In genomic region chr7:24718431-24718831, GRCh38 we compare ENCODE assay signal across 21 cellular contexts. TPM values are rescaled to one million over a fixed set of nuclear protein-coding genes. Genes with fewer than 3 reads are reported as not detected.
DNase-seq lines count a peak whose midpoint lies in the region; ATAC-seq and TF ChIP-seq lines count a peak whose summit lies in the region.
"Had no signal": no experiment of that assay in that cellular context is flagged by ENCODE, and none has a peak within 500 bp of the region (broad histone marks: within the 10 kb centered on the region; RNA-seq: fewer than 3 reads in every experiment).

No MANE protein-coding gene starts in this region.

- no peak overlapping the region for H3K4me3 Mint-ChIP-seq in endodermal cell
- H3K4me3 Mint-ChIP-seq: activated CD4-positive, alpha-beta T cell treated with anti-CD3 and anti-CD28 coated beads for 36 hours; activated naive CD4-positive, alpha-beta T cell treated with anti-CD3 and anti-CD28 coated beads, Interleukin-2, amount 10 ng/mL, durations not matched to agents 7 days and 5 days had no signal

- peaks cover 2% of the 10 kb centered on the region for H3K36me3 Mint-ChIP-seq in endodermal cell (ENCODE audit: low read depth)
- H3K36me3 Mint-ChIP-seq: activated naive CD4-positive, alpha-beta T cell treated with anti-CD3 and anti-CD28 coated beads, Interleukin-2, amount 10 ng/mL, durations not matched to agents 7 days and 5 days; naive thymus-derived CD8-positive, alpha-beta T cell had no signal

- H3K27ac Mint-ChIP-seq in endodermal cell = no peak overlapping the region
- H3K27ac Mint-ChIP-seq: activated CD4-positive, alpha-beta T cell treated with anti-CD3 and anti-CD28 coated beads for 36 hours had no signal

- H3K36me3 ChIP-seq in right atrium auricular region = no peaks in the 10 kb centered on the region
- H3K36me3 ChIP-seq in heart left ventricle = peaks cover 0 to 4% (median 0%) of the 10 kb centered on the region in 9 donors
- H3K36me3 ChIP-seq in Karpas-422 (ENCODE audit: insufficient read depth, low read length) = no peaks in the 10 kb centered on the region; the same call in 1 of the 2 replicates
- H3K36me3 ChIP-seq in endodermal cell (ENCODE audit: control insufficient read depth, insufficient read depth, low read length) = no peaks in the 10 kb centered on the region
- peaks cover 0 to 5% of the 10 kb centered on the region in 2 donors for H3K36me3 ChIP-seq in psoas muscle (ENCODE audit: insufficient read depth in 1 of 2, low read depth in 1 of 2)
- H3K36me3 ChIP-seq: BE2C, ovary, transverse colon had no signal

- H3K9ac ChIP-seq in Karpas-422 (ENCODE audit: low read length) (peak overlapping the region; percentile 17; the same call in 1 of the 2 replicates), endodermal cell (ENCODE audit: extremely low read depth, low read length, poor library complexity, severe bottlenecking) (no peak overlapping the region)

- WGBS in heart left ventricle, 4 donors = 77 to 88% (median 82%) methylated on average over 3 to 5 of the region's 5 CpGs
- WGBS in endodermal cell (ENCODE audit: insufficient coverage in 1 of 2, insufficient read length in 1 of 2), 2 experiments = 80 to 88% methylated on average over 5 of the region's 5 CpGs
- 79 to 93% (median 88%) methylated on average over 5 of the region's 5 CpGs for WGBS in psoas muscle, 3 donors

- peaks cover 1% of the 10 kb centered on the region for H3K27me3 Mint-ChIP-seq in endodermal cell (ENCODE audit: insufficient read depth)

- H3K4me1 Mint-ChIP-seq in endodermal cell = peaks cover 36% of the 10 kb centered on the region

- H3K9me3 Mint-ChIP-seq in endodermal cell = peaks cover 1% of the 10 kb centered on the region
- H3K9me3 Mint-ChIP-seq: activated naive CD4-positive, alpha-beta T cell treated with anti-CD3 and anti-CD28 coated beads, Interleukin-2, amount 10 ng/mL, durations not matched to agents 7 days and 5 days; naive thymus-derived CD8-positive, alpha-beta T cell had no signal

- H3K79me2 ChIP-seq in Karpas-422 (ENCODE audit: low read length) = no peaks in the 10 kb centered on the region

- H3K9me3 ChIP-seq in right atrium auricular region (no peaks in the 10 kb centered on the region), heart left ventricle (no peaks in the 10 kb centered on the region), Karpas-422 (ENCODE audit: low read length) (no peaks in the 10 kb centered on the region), endodermal cell (ENCODE audit: control insufficient read depth, low read length) (peaks cover 4% of the 10 kb centered on the region), psoas muscle (no peaks in the 10 kb centered on the region)
- H3K9me3 ChIP-seq: BE2C, ovary, transverse colon had no signal

- TF ChIP-seq CTCF in right atrium auricular region (IDR thresholded peaks at IDR 0.05) = no peak
- no peak for TF ChIP-seq CTCF in heart left ventricle (IDR thresholded peaks at IDR 0.05)
- TF ChIP-seq CTCF in endodermal cell (conservative IDR thresholded peaks at IDR 0.05) = no peak
- TF ChIP-seq CTCF in psoas muscle (IDR thresholded peaks at IDR 0.05) = no peak

- H3K27me3 ChIP-seq in right atrium auricular region (no peaks in the 10 kb centered on the region), heart left ventricle (no peaks in the 10 kb centered on the region), Karpas-422 (ENCODE audit: low read length) (no peaks in the 10 kb centered on the region), endodermal cell (ENCODE audit: control insufficient read depth, insufficient read depth, low read length, poor library complexity, severe bottlenecking) (no peaks in the 10 kb centered on the region), psoas muscle (ENCODE audit: insufficient read depth in 3 of 3, low read length in 2 of 3) (no peaks in the 10 kb centered on the region)
- H3K27me3 ChIP-seq: BE2C, ovary, transverse colon had no signal

- no peaks in the 10 kb centered on the region for H4K20me1 ChIP-seq in Karpas-422 (ENCODE audit: insufficient read depth, low read depth, low read length)

- no peak for ATAC-seq in heart left ventricle
- no peak for ATAC-seq in psoas muscle
- ATAC-seq: activated CD4-positive, alpha-beta T cell treated with anti-CD3 and anti-CD28 coated beads for 36 hours; right cardiac atrium had no signal

- no peak for TF ChIP-seq POLR2A in heart left ventricle (IDR thresholded peaks at IDR 0.05)

- DNase-seq in right atrium auricular region (ENCODE audit: low spot score) = peak; percentile 40
- no peak for DNase-seq in heart left ventricle
- DNase-seq in Karpas-422 = no peak
- DNase-seq in endodermal cell = peak; percentile 40
- no peak for DNase-seq in DMS 273 treated with DMSO at 0.1 percent for 48 hours (lab: John Stamatoyannopoulos, UW)
- no peak for DNase-seq in NCI-H2107 treated with DMSO at 0.1 percent for 48 hours (lab: John Stamatoyannopoulos, UW; ENCODE audit: unreplicated experiment)
- DNase-seq in NCI-H526 (lab: John Stamatoyannopoulos, UW) = no peak
- DNase-seq in psoas muscle = no peak
- DNase-seq: activated CD4-positive, alpha-beta T cell treated with anti-CD3 and anti-CD28 coated beads for 36 hours; activated naive CD4-positive, alpha-beta T cell treated with anti-CD3 and anti-CD28 coated beads, Interleukin-2, amount 10 ng/mL, durations not matched to agents 7 days and 5 days; aorta; BE2C; caudate nucleus; NCI-H774; ovary; SHP77 treated with DMSO at 0.1 percent for 48 hours; transverse colon had no signal

- H3K4me3 ChIP-seq in right atrium auricular region = no peak overlapping the region
- no peak overlapping the region for H3K4me3 ChIP-seq in heart left ventricle
- H3K4me3 ChIP-seq in Karpas-422 (ENCODE audit: low read length) = no peak overlapping the region; the same call in 1 of the 2 replicates
- no peak overlapping the region for H3K4me3 ChIP-seq in endodermal cell (ENCODE audit: low read length)
- H3K4me3 ChIP-seq in psoas muscle = no peak overlapping the region
- H3K4me3 ChIP-seq: ovary, PC-9, transverse colon had no signal

- H3K4me2 ChIP-seq in Karpas-422 (ENCODE audit: low read depth, low read length, poor library complexity, severe bottlenecking) = peak overlapping the region; percentile 24
- H3K4me2 ChIP-seq: PC-9 had no signal

- H3K4me1 ChIP-seq in right atrium auricular region (no peaks in the 10 kb centered on the region), heart left ventricle (no peaks in the 10 kb centered on the region), Karpas-422 (ENCODE audit: low read length) (peaks cover 46% of the 10 kb centered on the region), endodermal cell (ENCODE audit: control insufficient read depth, insufficient read depth, low read length) (peaks cover 14% of the 10 kb centered on the region), psoas muscle (peaks cover 11% of the 10 kb centered on the region)
- H3K4me1 ChIP-seq: BE2C, transverse colon had no signal

- H3K9me2 ChIP-seq in Karpas-422 (replicated peaks; ENCODE audit: insufficient read depth, low read length) = no peaks in the 10 kb centered on the region

- intact Hi-C loops in heart left ventricle (cut with DNase I) = no loop called here
- intact Hi-C loops in psoas muscle (cut with DNase I) = loop anchor here in 1 of 2 donors (5.0 kb wide), 1 partner anchor 426 kb away; no protein-coding TSS in a partner anchor

- no peak overlapping the region for H2AFZ ChIP-seq in Karpas-422 (ENCODE audit: low read length)
- H2AFZ ChIP-seq: PC-9 had no signal

- H3K27ac ChIP-seq in right atrium auricular region (no peak overlapping the region), heart left ventricle (no peak overlapping the region), Karpas-422 (ENCODE audit: low read length) (peak overlapping the region; percentile 50), endodermal cell (ENCODE audit: low read depth, low read length) (no peak overlapping the region), psoas muscle (no peak overlapping the region)
- H3K27ac ChIP-seq: HL-60, ovary, PC-9, transverse colon had no signal

RNA-seq across cellular contexts. Expression of gene GSDME, which starts 38.8 kb away (rescaled TPM):
- total RNA-seq in right atrium auricular region (10 to 100 TPM in 1 of 2 donors, 1 to 10 TPM in 1; 7.7 to 11.9 TPM), heart left ventricle (10 to 100 TPM in 2 of 9 donors, 1 to 10 TPM in 7; 2.6 to 17.4 (median 4.9) TPM), endodermal cell (10 to 100 TPM in 1 of 2 donors, 1 to 10 TPM in 1; 8.9 to 17.9 TPM), psoas muscle (10 to 100 TPM; 10.9 to 32.1 (median 16.0) TPM)
- polyA plus RNA-seq in heart left ventricle (1 to 10 TPM; 2.6 to 5.8 TPM), psoas muscle (10 to 100 TPM in 1 of 3 donors, 1 to 10 TPM in 2; 4.9 to 30.7 (median 8.3) TPM)
- total RNA-seq in Karpas-422 (2014; rRNA removed; shearing (Covaris generic); ENCODE audit: low replicate concordance) = 6.0 and 9.8 TPM in 2 replicates
- 12.9 TPM for polyA plus RNA-seq in endodermal cell (2013, experiment 1 of 2)
- 11.6 TPM for polyA plus RNA-seq in endodermal cell (2013, experiment 2 of 2)

Comparison
In these comparisons a context has a peak if more than half of its experiments do, and no peak if none do; other contexts are left out.
1. DNase-seq: peak in right atrium auricular region (single experiment) and endodermal cell (single experiment); none in heart left ventricle (0 of 5), Karpas-422 (single experiment), DMS 273 treated with DMSO at 0.1 percent for 48 hours (single experiment), NCI-H2107 treated with DMSO at 0.1 percent for 48 hours (single experiment), NCI-H526 (0 of 2) and psoas muscle (0 of 2).